ENCODE assay signal across 1 cellular context in genomic region chr1:32885691-32886011, GRCh38.
TF ChIP-seq lines count a peak whose summit lies in the region.

No MANE protein-coding gene starts in this region.

TF ChIP-seq in H1, 55 proteins besides CTCF, POLR2A, EP300 and RAD21:
- TF ChIP-seq SIN3A (conservative IDR thresholded peaks at IDR 0.05 in 1 of 2, IDR thresholded peaks at IDR 0.05 in 1 of 2; ENCODE audit: low read depth in 1 of 2, low read length in 2 of 2) (no peak), SP1 (IDR thresholded peaks at IDR 0.05; ENCODE audit: low read depth, low read length) (no peak), EGR1 (IDR thresholded peaks at IDR 0.05; ENCODE audit: borderline replicate concordance, low read depth, low read length) (no peak), SIRT6 (IDR thresholded peaks at IDR 0.05; ENCODE audit: low read length) (no peak), USF2 (IDR thresholded peaks at IDR 0.05; ENCODE audit: low read length) (no peak), GABPA (IDR thresholded peaks at IDR 0.05; ENCODE audit: borderline replicate concordance, insufficient read depth, low read length) (no peak), RXRA (IDR thresholded peaks at IDR 0.05; ENCODE audit: insufficient read depth, low read depth, low read length) (no peak), ATF2 (IDR thresholded peaks at IDR 0.05; ENCODE audit: low read length) (no peak), JUN (IDR thresholded peaks at IDR 0.05; ENCODE audit: low read depth, low read length) (no peak), POU5F1 (IDR thresholded peaks at IDR 0.05; ENCODE audit: low read depth, low read length) (no peak), CBX8 (IDR thresholded peaks at IDR 0.05; ENCODE audit: borderline replicate concordance, low read depth, low read length) (no peak), CTBP2 (IDR thresholded peaks at IDR 0.05; ENCODE audit: borderline replicate concordance, insufficient read depth, insufficient read length, low read length) (no peak), MAX (IDR thresholded peaks at IDR 0.05) (no peak)
